In the genomic region with DNA sequence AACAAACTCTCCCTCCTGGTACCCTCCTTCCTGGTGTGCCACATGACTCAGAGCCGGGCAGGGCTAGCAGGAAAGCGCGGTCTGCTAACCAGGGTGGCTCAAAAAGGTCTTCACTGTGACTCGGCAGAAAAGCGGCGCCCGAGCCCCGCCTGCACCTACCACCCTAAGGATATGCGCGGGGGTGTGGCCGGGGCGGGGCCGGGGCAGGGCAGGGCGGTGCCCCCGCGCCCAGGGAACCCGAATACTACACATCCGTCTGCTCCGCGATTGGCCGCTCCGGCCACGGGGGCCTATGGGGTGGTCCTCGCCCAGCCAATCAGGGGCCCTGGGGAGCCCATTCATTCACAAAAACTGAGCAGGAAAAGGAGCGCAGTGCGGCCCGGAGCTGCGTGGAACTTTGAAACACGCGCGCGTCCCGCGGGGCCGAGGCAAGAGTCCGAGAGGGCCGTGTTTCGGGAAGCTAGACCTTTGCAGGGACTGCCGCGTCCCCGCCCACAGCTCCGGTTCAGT, we compare ENCODE assay signal across 8 cellular contexts. TPM values are rescaled to one million over a fixed set of nuclear protein-coding genes. Genes with fewer than 3 reads are reported as not detected.
DNase-seq lines count a peak whose midpoint lies in the region; ATAC-seq and TF ChIP-seq lines count a peak whose summit lies in the region.

No MANE protein-coding gene starts in this region.

- intact Hi-C loops in sigmoid colon (cut with DNase I), result loop anchor here (5.0 kb wide), 1 partner anchor 89 kb away; the partner anchor contains the start of gene MAGOH

- in situ Hi-C loops in astrocyte of the spinal cord (cut with HindIII; ENCODE audit: low sequenced_read_pairs), result no loop called here

- no peak for TF ChIP-seq EP300 in sigmoid colon (IDR thresholded peaks at IDR 0.05)

- TF ChIP-seq POLR2A in sigmoid colon (IDR thresholded peaks at IDR 0.05), result no peak

- H3K27me3 ChIP-seq in iPS DF 6.9 (ENCODE audit: control insufficient read depth, insufficient read depth, low read length) (no peaks in the 10 kb centered on the region), sigmoid colon (no peaks in the 10 kb centered on the region)

- TF ChIP-seq CTCF in astrocyte of the spinal cord (IDR thresholded peaks at IDR 0.05; ENCODE audit: low read depth, low read length) (no peak), sigmoid colon (IDR thresholded peaks at IDR 0.05) (no peak)

- ATAC-seq in HG02981 (IDR thresholded peaks at IDR 0.05; ENCODE audit: unreplicated experiment), result peak; percentile 85

- H3K4me3 ChIP-seq in astrocyte of the spinal cord (ENCODE audit: low read depth, low read length) (peak overlapping the region; percentile 68), iPS DF 6.9 (ENCODE audit: low read length) (peak overlapping the region; percentile 50), sigmoid colon (peak overlapping the region; percentile 45 to 64 (median 62))

- WGBS in iPS DF 6.9 (ENCODE audit: insufficient coverage, insufficient read length), result no CpG with 5 or more reads among the region's 42 CpGs
- whole genome bisulfite sequencing in sigmoid colon, 2 donors, result 1% methylated on average over 42 of the region's 42 CpGs

- H3K4me1 ChIP-seq in iPS DF 6.9 (ENCODE audit: control insufficient read depth, insufficient read depth, low read length) (peaks cover 2% of the 10 kb centered on the region; the same call in 1 of the 2 replicates), sigmoid colon (peaks cover 0 to 28% (median 27%) of the 10 kb centered on the region in 4 donors)

- DNase-seq in NCI-H187 (lab: John Stamatoyannopoulos, UW) (peak; percentile 50 to 83), NCI-H187 treated with DMSO at 0.1 percent for 48 hours (lab: John Stamatoyannopoulos, UW) (no peak), NCI-H2029 treated with DMSO at 0.1 percent for 48 hours (lab: John Stamatoyannopoulos, UW) (peak; percentile 88), T-helper 9 cell (peak; percentile 83), astrocyte of the spinal cord (ENCODE audit: low read depth, low spot score) (peak; percentile 95), iPS DF 6.9 (ENCODE audit: low read depth, low spot score) (peak; percentile 84), sigmoid colon (peak; percentile 88)

- H3K36me3 ChIP-seq in iPS DF 6.9 (ENCODE audit: control insufficient read depth, insufficient read depth, low read length) (peaks cover 14% of the 10 kb centered on the region; the same call in 1 of the 2 replicates), sigmoid colon (no peaks in the 10 kb centered on the region)

- H3K27ac ChIP-seq in iPS DF 6.9 (ENCODE audit: low read length), result no peak overlapping the region
- H3K27ac ChIP-seq in sigmoid colon, result peak overlapping the region; percentile 10 to 56 (median 38)

- no peaks in the 10 kb centered on the region for H3K9me3 ChIP-seq in iPS DF 6.9 (ENCODE audit: control insufficient read depth, insufficient read depth, low read length)
- no peaks in the 10 kb centered on the region for H3K9me3 ChIP-seq in sigmoid colon

RNA-seq across cellular contexts. Expression of gene LRP8, which starts 1.7 kb away (rescaled TPM):
- total RNA-seq in sigmoid colon, result 1 to 10 TPM; 1.1 to 1.7 (median 1.2) TPM
- polyA plus RNA-seq in sigmoid colon, result 1 to 10 TPM in 2 of 3 donors, under 1 TPM in 1; 0.69 to 7.8 (median 3.0) TPM
